Comparison of ENCODE assay signal across 8 cellular contexts in genomic region chr9:137241490-137242328, GRCh38. TPM values are rescaled to one million over a fixed set of nuclear protein-coding genes. Genes with fewer than 3 reads are reported as not detected.
DNase-seq lines count a peak whose midpoint lies in the region; ATAC-seq, FAIRE-seq and TF ChIP-seq lines count a peak whose summit lies in the region.

No MANE protein-coding gene starts in this region.

- peak; percentile 62 for DNase-seq in GM12892 (ENCODE audit: insufficient read length)
- peak; percentile 43 for DNase-seq in T-helper 2 cell treated with Interferon-gamma antibody and Interleukin-4, amounts not matched to agents 5 μg/mL and 100 μg/mL, for 36 hours (ENCODE audit: low spot score)
- peak; percentile 33 for DNase-seq in astrocyte of the spinal cord (ENCODE audit: low read depth, low spot score)
- DNase-seq in stimulated activated CD4-positive, alpha-beta T cell treated with anti-CD3 and anti-CD28 coated beads, Interleukin-15, amount 100 ng/mL, for 48 hours (ENCODE audit: low read depth in 2 of 2): peak; percentile 43 to 56
- no peak for DNase-seq in Kasumi-1 (lab: John Stamatoyannopoulos, UW)
- DNase-seq in RCC 7860 (ENCODE audit: low spot score): no peak

- peak overlapping the region; percentile 80 for H3K4me3 ChIP-seq in astrocyte of the spinal cord (ENCODE audit: low read depth, low read length)
- peak overlapping the region; percentile 84 for H3K4me3 ChIP-seq in iPS-18c (ENCODE audit: insufficient read depth, low read depth, low read length)

- peaks cover 2% of the 10 kb centered on the region for H3K27me3 Mint-ChIP-seq in T-helper 2 cell treated with Interferon-gamma antibody and Interleukin-4, amounts not matched to agents 5 μg/mL and 100 μg/mL, for 36 hours (ENCODE audit: low read depth)

- peak overlapping the region; percentile 89 for H3K4me3 Mint-ChIP-seq in T-helper 2 cell treated with Interferon-gamma antibody and Interleukin-4, amounts not matched to agents 5 μg/mL and 100 μg/mL, for 36 hours

- no peak for FAIRE-seq in GM12892 (lab: Jason Lieb, UNC)
- no peak for FAIRE-seq in RCC 7860 (lab: Jason Lieb, UNC)

- no peak for TF ChIP-seq POLR2A in GM12892 (IDR thresholded peaks at IDR 0.05; ENCODE audit: low read depth, low read length)

- H3K9me3 ChIP-seq in iPS-18c (ENCODE audit: control insufficient read depth, insufficient read depth, low read length): no peaks in the 10 kb centered on the region

- peak overlapping the region; percentile 41 for H3K27ac Mint-ChIP-seq in T-helper 2 cell treated with Interferon-gamma antibody and Interleukin-4, amounts not matched to agents 5 μg/mL and 100 μg/mL, for 36 hours

- H3K36me3 Mint-ChIP-seq in T-helper 2 cell treated with Interferon-gamma antibody and Interleukin-4, amounts not matched to agents 5 μg/mL and 100 μg/mL, for 36 hours (ENCODE audit: low read depth): peaks cover 23% of the 10 kb centered on the region

- ATAC-seq in HG03097 (IDR thresholded peaks at IDR 0.05; ENCODE audit: low FRiP score, unreplicated experiment): peak; percentile 4

- no peaks in the 10 kb centered on the region for H3K9me3 Mint-ChIP-seq in T-helper 2 cell treated with Interferon-gamma antibody and Interleukin-4, amounts not matched to agents 5 μg/mL and 100 μg/mL, for 36 hours

- in situ Hi-C loops in astrocyte of the spinal cord (cut with HindIII; ENCODE audit: low sequenced_read_pairs): no loop called here

- peaks cover 18% of the 10 kb centered on the region for H3K4me1 Mint-ChIP-seq in T-helper 2 cell treated with Interferon-gamma antibody and Interleukin-4, amounts not matched to agents 5 μg/mL and 100 μg/mL, for 36 hours (ENCODE audit: low read depth)

- TF ChIP-seq CTCF in astrocyte of the spinal cord (IDR thresholded peaks at IDR 0.05; ENCODE audit: low read depth, low read length): no peak

RNA-seq across cellular contexts. Expression of gene TUBB4B, which starts 0.6 kb away (rescaled TPM):
- polyA plus RNA-seq in GM12892 (2012; ENCODE audit: missing spikeins): 96.6 TPM

RNA-seq across cellular contexts. Expression of gene STPG3, which starts 9.4 kb away (rescaled TPM):
- polyA plus RNA-seq in GM12892 (2012; ENCODE audit: missing spikeins): 0.57 TPM

RNA-seq across cellular contexts. Expression of gene SLC34A3, which starts 11.0 kb away (rescaled TPM):
- polyA plus RNA-seq in GM12892 (2012; ENCODE audit: missing spikeins): not detected

RNA-seq across cellular contexts. Expression of gene NELFB, which starts 13.4 kb away (rescaled TPM):
- polyA plus RNA-seq in GM12892 (2012; ENCODE audit: missing spikeins): 21.8 TPM

RNA-seq across cellular contexts. Expression of gene RNF224, which starts 14.4 kb away (rescaled TPM):
- polyA plus RNA-seq in GM12892 (2012; ENCODE audit: missing spikeins): not detected

Comparison
In these comparisons a context has a peak if more than half of its experiments do, and no peak if none do; other contexts are left out.
1. DNase-seq: peak in GM12892 (single experiment), T-helper 2 cell treated with Interferon-gamma antibody and Interleukin-4, amounts not matched to agents 5 μg/mL and 100 μg/mL, for 36 hours (single experiment), astrocyte of the spinal cord (single experiment) and stimulated activated CD4-positive, alpha-beta T cell treated with anti-CD3 and anti-CD28 coated beads, Interleukin-15, amount 100 ng/mL, for 48 hours (2 of 2); none in Kasumi-1 (0 of 2) and RCC 7860 (single experiment).